ENCODE assay signal across 23 cellular contexts in genomic region chr4:183170894-183171293, GRCh38.
"Had no signal": no experiment of that assay in that cellular context is flagged by ENCODE, and none has a peak within 500 bp of the region (broad histone marks: within the 10 kb centered on the region; RNA-seq: fewer than 3 reads in every experiment).

No MANE protein-coding gene starts in this region.

- H3K27ac ChIP-seq: coronary artery, dorsolateral prefrontal cortex, esophagus muscularis mucosa, foreskin keratinocyte, gastrocnemius medialis, heart right ventricle, left lung, lower lobe of right lung had no signal

- H3K36me3 Mint-ChIP-seq: naive B cell had no signal

- ATAC-seq: foreskin keratinocyte, gastrocnemius medialis, heart right ventricle, left cardiac atrium, left lung, left ventricle myocardium superior, mucosa of descending colon had no signal

- H3K4me1 Mint-ChIP-seq: naive B cell had no signal

- H3K4me3 ChIP-seq: coronary artery, gastrocnemius medialis, left lung, lower lobe of right lung, mucosa of descending colon had no signal

- H3K36me3 ChIP-seq: esophagus muscularis mucosa, gastrocnemius medialis, heart right ventricle, left lung, lower lobe of right lung had no signal

- H3K27me3 ChIP-seq: dorsolateral prefrontal cortex, esophagus muscularis mucosa, foreskin keratinocyte, gastrocnemius medialis, heart right ventricle, left lung had no signal

- H3K4me3 Mint-ChIP-seq: mesothelial cell of epicardium, naive B cell had no signal

- H3K27ac Mint-ChIP-seq: naive B cell had no signal

- FAIRE-seq: endothelial cell of umbilical vein, islet of Langerhans, keratinocyte had no signal

- DNase-seq: dermis blood vessel endothelial cell; dorsolateral prefrontal cortex; effector CD4-positive, alpha-beta T cell; effector memory CD4-positive, alpha-beta T cell; foreskin keratinocyte; gastrocnemius medialis; glutamatergic neuron; head of caudate nucleus; heart right ventricle; hippocampal formation; left cardiac atrium; left lung; left ventricle myocardium superior; lower lobe of right lung; mesenchymal stem cell; mucosa of descending colon; naive B cell had no signal

- H3K9me3 ChIP-seq: esophagus muscularis mucosa, gastrocnemius medialis, heart right ventricle, left lung, lower lobe of right lung, mucosa of descending colon had no signal
